21 cellular contexts compared by ENCODE assay signal in the genomic region with DNA sequence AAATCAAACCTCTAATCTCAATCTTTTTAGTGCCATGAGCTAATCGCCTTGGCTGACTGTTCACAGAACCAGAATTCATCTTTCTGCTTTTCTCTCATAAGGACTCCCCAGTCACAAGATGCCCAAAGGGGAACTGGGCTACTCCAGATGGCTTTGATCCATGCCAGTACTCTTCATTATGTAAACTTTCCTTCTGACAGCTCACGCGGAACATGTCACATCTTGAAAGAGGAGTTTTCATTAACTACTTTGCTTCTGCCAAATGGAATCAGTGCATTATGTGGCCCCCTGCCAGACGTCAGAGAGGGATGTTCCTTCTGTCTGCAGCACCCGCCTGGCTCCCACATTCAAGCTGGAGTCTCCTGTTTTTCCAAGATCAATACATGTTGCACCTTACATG.
"Had no signal": no experiment of that assay in that cellular context is flagged by ENCODE, and none has a peak within 500 bp of the region (broad histone marks: within the 10 kb centered on the region; RNA-seq: fewer than 3 reads in every experiment).

No MANE protein-coding gene starts in this region.

- H3K27ac Mint-ChIP-seq: activated CD4-positive, alpha-beta memory T cell treated with anti-CD3 and anti-CD28 coated beads for 36 hours; activated naive CD8-positive, alpha-beta T cell treated with anti-CD3 and anti-CD28 coated beads for 36 hours; endodermal cell; nephron progenitor cell had no signal

- H3K4me3 ChIP-seq: cardiac muscle cell, heart right ventricle, mucosa of descending colon, upper lobe of right lung had no signal

- H3K9me3 ChIP-seq: heart right ventricle, mucosa of descending colon, upper lobe of right lung had no signal

- H3K4me1 ChIP-seq: heart right ventricle, parathyroid adenoma, upper lobe of right lung had no signal

- H3K36me3 ChIP-seq: cardiac muscle cell, heart right ventricle, upper lobe of right lung had no signal

- ATAC-seq: heart right ventricle; left colon; mucosa of descending colon; right cardiac atrium; stimulated activated naive CD8-positive, alpha-beta T cell treated with anti-CD3 and anti-CD28 coated beads, Interleukin-15, Interleukin-2, amounts not matched to agents 100 U/mL and 50 U/mL, for 24 hours; upper lobe of right lung had no signal

- H3K9me3 Mint-ChIP-seq: activated CD4-positive, alpha-beta memory T cell treated with anti-CD3 and anti-CD28 coated beads for 36 hours; activated naive CD8-positive, alpha-beta T cell treated with anti-CD3 and anti-CD28 coated beads for 36 hours; endodermal cell; nephron progenitor cell had no signal

- H3K27ac ChIP-seq: cardiac muscle cell, epithelial cell of prostate, heart right ventricle, parathyroid adenoma, upper lobe of right lung had no signal

- H3K36me3 Mint-ChIP-seq: activated CD4-positive, alpha-beta memory T cell treated with anti-CD3 and anti-CD28 coated beads for 36 hours; activated naive CD8-positive, alpha-beta T cell treated with anti-CD3 and anti-CD28 coated beads for 36 hours had no signal

- H3K9ac ChIP-seq: parathyroid adenoma had no signal

- H3K4me1 Mint-ChIP-seq: activated naive CD8-positive, alpha-beta T cell treated with anti-CD3 and anti-CD28 coated beads for 36 hours; endodermal cell; nephron progenitor cell had no signal

- H3K27me3 ChIP-seq: cardiac muscle cell, upper lobe of right lung had no signal

- DNase-seq: activated CD4-positive, alpha-beta memory T cell treated with anti-CD3 and anti-CD28 coated beads for 36 hours; activated CD4-positive, alpha-beta T cell treated with anti-CD3 and anti-CD28 coated beads for 48 hours; activated naive CD4-positive, alpha-beta T cell treated with Interleukin-2 at 50 U/mL for 16 hours; activated naive CD8-positive, alpha-beta T cell treated with anti-CD3 and anti-CD28 coated beads for 36 hours; activated T-cell treated with anti-CD3 and anti-CD28 coated beads, Interleukin-2, amount 50 U/mL, for 48 hours; cortex of kidney; endodermal cell; heart right ventricle; islet precursor cell; left colon; mesendoderm; mucosa of descending colon; nephron progenitor cell; right cardiac atrium; stimulated activated CD4-positive, alpha-beta T cell treated with anti-CD3 and anti-CD28 coated beads, Interleukin-4, amount 100 ng/mL, for 4 hours; stimulated activated naive CD8-positive, alpha-beta T cell treated with anti-CD3 and anti-CD28 coated beads, Interleukin-15, Interleukin-2, amounts not matched to agents 100 U/mL and 50 U/mL, for 24 hours; T1000; upper lobe of right lung had no signal

- H3K4me3 Mint-ChIP-seq: activated CD4-positive, alpha-beta memory T cell treated with anti-CD3 and anti-CD28 coated beads for 36 hours; activated naive CD8-positive, alpha-beta T cell treated with anti-CD3 and anti-CD28 coated beads for 36 hours; endodermal cell; nephron progenitor cell had no signal

- H2AFZ ChIP-seq: parathyroid adenoma had no signal

- H3K79me2 ChIP-seq: parathyroid adenoma had no signal
